16 cellular contexts compared by ENCODE assay signal in the genomic region with DNA sequence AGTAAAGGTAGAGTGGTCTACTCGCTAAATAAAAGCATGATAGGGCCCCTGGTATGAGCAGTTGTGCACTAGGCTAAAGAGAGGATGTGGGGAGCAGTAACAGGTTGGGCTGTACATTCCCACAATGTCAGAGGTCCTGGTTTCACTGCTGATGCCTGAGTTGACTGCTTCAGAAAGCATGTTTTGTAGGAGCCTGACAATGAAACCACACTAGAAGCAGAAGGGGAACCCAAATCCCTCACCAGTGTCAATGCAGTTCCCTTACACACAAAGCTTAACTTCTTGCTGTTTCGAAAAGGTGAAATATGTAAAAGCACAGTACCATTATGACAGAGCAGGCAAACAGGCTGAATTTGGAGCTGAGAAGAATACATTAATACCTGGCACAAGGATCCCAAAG.
DNase-seq lines count a peak whose midpoint lies in the region; ATAC-seq and TF ChIP-seq lines count a peak whose summit lies in the region.
"Had no signal": no experiment of that assay in that cellular context is flagged by ENCODE, and none has a peak within 500 bp of the region (broad histone marks: within the 10 kb centered on the region; RNA-seq: fewer than 3 reads in every experiment).

No MANE protein-coding gene starts in this region.

- no peak overlapping the region for H3K27ac ChIP-seq in endodermal cell (ENCODE audit: low read depth, low read length)
- H3K27ac ChIP-seq: KMS-11, testis had no signal

- H3K4me1 ChIP-seq in endodermal cell (ENCODE audit: control insufficient read depth, insufficient read depth, low read length): no peaks in the 10 kb centered on the region
- H3K4me1 ChIP-seq: testis had no signal

- H3K27me3 Mint-ChIP-seq in endodermal cell (ENCODE audit: insufficient read depth): no peaks in the 10 kb centered on the region
- H3K27me3 Mint-ChIP-seq: activated T-helper 17 cell treated with anti-CD3 and anti-CD28 coated beads, Interleukin-2, amount 50 U/mL, for 72 hours had no signal

- no peak overlapping the region for H3K27ac Mint-ChIP-seq in endodermal cell
- H3K27ac Mint-ChIP-seq: activated T-helper 17 cell treated with anti-CD3 and anti-CD28 coated beads, Interleukin-2, amount 50 U/mL, for 72 hours; GM23338 had no signal

- no peaks in the 10 kb centered on the region for H3K9me3 Mint-ChIP-seq in endodermal cell
- H3K9me3 Mint-ChIP-seq: GM23338 had no signal

- H3K9me3 ChIP-seq in endodermal cell (ENCODE audit: control insufficient read depth, low read length): no peaks in the 10 kb centered on the region
- H3K9me3 ChIP-seq: testis had no signal

- no peaks in the 10 kb centered on the region for H3K36me3 ChIP-seq in endodermal cell (ENCODE audit: control insufficient read depth, insufficient read depth, low read length)

- H3K4me1 Mint-ChIP-seq in endodermal cell: peaks cover 5% of the 10 kb centered on the region
- H3K4me1 Mint-ChIP-seq: activated T-helper 17 cell treated with anti-CD3 and anti-CD28 coated beads, Interleukin-2, amount 50 U/mL, for 72 hours; GM23338 had no signal

- H3K9ac ChIP-seq in endodermal cell (ENCODE audit: extremely low read depth, low read length, poor library complexity, severe bottlenecking): no peak overlapping the region
- H3K9ac ChIP-seq: KMS-11 had no signal

- 95% methylated on average over 2 of the region's 2 CpGs; no CpG with 5 or more reads in 1 of the 2 experiments for WGBS in endodermal cell (ENCODE audit: insufficient coverage in 1 of 2, insufficient read length in 1 of 2), 2 experiments

- peak; percentile 66 for ATAC-seq in GM18499 (IDR thresholded peaks at IDR 0.05; ENCODE audit: insufficient read depth, unreplicated experiment)
- peak; percentile 56 for ATAC-seq in GM19455 (IDR thresholded peaks at IDR 0.05; ENCODE audit: unreplicated experiment)
- ATAC-seq in HG02840 (IDR thresholded peaks at IDR 0.05; ENCODE audit: low FRiP score, unreplicated experiment): peak; percentile 86
- peak; percentile 86 for ATAC-seq in HG03460 (IDR thresholded peaks at IDR 0.05; ENCODE audit: unreplicated experiment)
- ATAC-seq in esophagus mucosa: no peak
- ATAC-seq: activated T-helper 17 cell treated with anti-CD3 and anti-CD28 coated beads, Interleukin-2, amount 50 U/mL, for 72 hours; GM23338 had no signal

- H3K36me3 Mint-ChIP-seq in endodermal cell (ENCODE audit: low read depth): no peaks in the 10 kb centered on the region

- no peak overlapping the region for H3K4me3 ChIP-seq in endodermal cell (ENCODE audit: low read length)
- H3K4me3 ChIP-seq: GM23338, testis had no signal

- no peaks in the 10 kb centered on the region for H3K27me3 ChIP-seq in endodermal cell (ENCODE audit: control insufficient read depth, insufficient read depth, low read length, poor library complexity, severe bottlenecking)
- H3K27me3 ChIP-seq: testis had no signal

- DNase-seq in NCI-H345 treated with DMSO at 0.1 percent for 48 hours (lab: John Stamatoyannopoulos, UW; ENCODE audit: unreplicated experiment) (no peak), NCI-H2171 (lab: John Stamatoyannopoulos, UW) (no peak), endodermal cell (no peak)
- DNase-seq: AML-193, erythroblast, midbrain, NCI-H2227 treated with DMSO at 0.1 percent for 48 hours, testis had no signal

- no peak overlapping the region for H3K4me3 Mint-ChIP-seq in endodermal cell
- H3K4me3 Mint-ChIP-seq: activated T-helper 17 cell treated with anti-CD3 and anti-CD28 coated beads, Interleukin-2, amount 50 U/mL, for 72 hours; GM23338 had no signal

- no peak for TF ChIP-seq CTCF in endodermal cell (conservative IDR thresholded peaks at IDR 0.05)
